13 cellular contexts compared by ENCODE assay signal in the genomic region with DNA sequence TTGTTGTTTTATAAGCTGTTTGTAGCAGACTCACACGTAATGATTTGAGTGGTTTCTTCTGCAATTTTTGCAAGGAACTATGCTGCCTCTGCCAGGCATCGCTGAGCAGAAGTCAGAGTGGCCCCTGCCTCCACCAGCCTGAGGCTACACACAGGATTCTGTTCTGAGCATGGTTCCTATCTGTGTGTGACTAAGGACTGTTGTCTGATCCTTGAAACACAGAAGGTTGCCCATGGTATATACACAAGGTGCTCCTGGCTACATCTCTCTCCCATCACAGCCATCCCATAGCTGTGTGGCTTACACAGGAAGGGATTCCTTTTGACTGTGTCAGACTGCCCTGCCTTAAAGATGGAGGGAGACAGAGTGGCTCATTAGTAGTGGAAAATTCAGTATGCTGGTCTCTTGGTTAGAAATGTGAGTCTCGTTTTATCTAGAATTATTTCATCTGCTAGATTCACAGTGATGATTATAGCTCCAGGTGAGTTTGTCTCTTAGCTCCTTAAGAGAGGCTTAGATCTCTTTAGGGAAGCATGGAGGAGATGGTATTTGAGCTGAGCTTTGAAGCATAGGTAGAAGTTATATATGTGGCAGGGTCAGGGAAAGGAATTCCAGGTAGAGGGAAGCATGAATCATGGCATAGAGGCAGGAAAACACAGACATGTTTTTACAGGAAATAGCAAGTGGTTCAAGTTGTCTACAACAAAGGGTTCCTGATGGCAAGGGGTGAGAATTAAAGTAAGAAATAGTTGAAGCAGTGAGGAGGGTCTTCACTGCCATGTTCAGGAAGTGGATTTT. TPM values are rescaled to one million over a fixed set of nuclear protein-coding genes. Genes with fewer than 3 reads are reported as not detected.
A peak's percentile ranks its signal among the peaks of the same experiment; 100 is the strongest.
DNase-seq lines count a peak whose midpoint lies in the region; TF ChIP-seq lines count a peak whose summit lies in the region.
"Had no signal": no experiment of that assay in that cellular context is flagged by ENCODE, and none has a peak within 500 bp of the region (broad histone marks: within the 10 kb centered on the region; RNA-seq: fewer than 3 reads in every experiment).

No MANE protein-coding gene starts in this region.

- no peak overlapping the region for H3K14ac ChIP-seq in mesenchymal stem cell (ENCODE audit: low read length in 2 of 2)

- no peaks in the 10 kb centered on the region for H3K9me3 Mint-ChIP-seq in Caco-2 (ENCODE audit: unreplicated experiment)
- no peaks in the 10 kb centered on the region for H3K9me3 Mint-ChIP-seq in HFFc6
- H3K9me3 Mint-ChIP-seq: type B pancreatic cell had no signal

- no peak overlapping the region for H4K91ac ChIP-seq in mesenchymal stem cell (ENCODE audit: low read length)

- H3K27me3 Mint-ChIP-seq in Caco-2 (ENCODE audit: insufficient read depth, unreplicated experiment) (no peaks in the 10 kb centered on the region), HFFc6 (ENCODE audit: insufficient read depth) (no peaks in the 10 kb centered on the region; the same call in none of the 2 replicates)
- H3K27me3 Mint-ChIP-seq: type B pancreatic cell had no signal

- peaks cover 47% of the 10 kb centered on the region for H3K36me3 Mint-ChIP-seq in Caco-2 (ENCODE audit: insufficient read depth, unreplicated experiment)
- peaks cover 15% of the 10 kb centered on the region for H3K36me3 Mint-ChIP-seq in HFFc6 (ENCODE audit: low read depth)

- H3K27ac Mint-ChIP-seq in Caco-2 (ENCODE audit: unreplicated experiment) (peak overlapping the region; percentile 2), HFFc6 (peak overlapping the region; percentile 93)
- H3K27ac Mint-ChIP-seq: type B pancreatic cell had no signal

- H3K4me3 Mint-ChIP-seq in Caco-2 (ENCODE audit: unreplicated experiment) (no peak overlapping the region), HFFc6 (peak overlapping the region; percentile 79)
- H3K4me3 Mint-ChIP-seq: type B pancreatic cell had no signal

- H2AK5ac ChIP-seq in mesenchymal stem cell (ENCODE audit: low read length, severe bottlenecking), result no peak overlapping the region

- CTCF ChIA-PET in Caco-2 (lab: Charles Lee), result no interaction called here
- CTCF ChIA-PET in HEK293T (lab: Yijun Ruan, JAX), result no interaction called here

- H2BK15ac ChIP-seq in mesenchymal stem cell (ENCODE audit: low read depth, poor library complexity, severe bottlenecking), result no peak overlapping the region

- H3K4me1 ChIP-seq in Caco-2 (peaks cover 12% of the 10 kb centered on the region), mesenchymal stem cell (ENCODE audit: control insufficient read depth, insufficient read depth, low read depth, low read length) (no peaks in the 10 kb centered on the region)
- H3K4me1 ChIP-seq: right lobe of liver had no signal

- H2BK5ac ChIP-seq in mesenchymal stem cell (ENCODE audit: low read depth, low read length, poor library complexity, severe bottlenecking), result no peak overlapping the region

- no peak overlapping the region for H2BK120ac ChIP-seq in mesenchymal stem cell (ENCODE audit: low read depth, low read length)

- H3K4me3 ChIP-seq in Caco-2 (ENCODE audit: low read depth, low read length) (no peak overlapping the region), mesenchymal stem cell (ENCODE audit: insufficient read depth in 1 of 2, low read depth in 1 of 2, low read length in 2 of 2) (no peak overlapping the region)
- H3K4me3 ChIP-seq: coronary artery, right lobe of liver had no signal

- H3K4ac ChIP-seq in mesenchymal stem cell (ENCODE audit: low read depth in 1 of 2, low read length in 2 of 2), result no peak overlapping the region

- TF ChIP-seq CTCF in Caco-2 (IDR thresholded peaks at IDR 0.05; ENCODE audit: insufficient read depth in 1 of 2, low read depth in 1 of 2, low read length in 1 of 2, severe bottlenecking in 1 of 2, unreplicated experiment in 1 of 2) (no peak), HFFc6 (IDR thresholded peaks at IDR 0.05) (no peak)

- no peak overlapping the region for H4K8ac ChIP-seq in mesenchymal stem cell (ENCODE audit: low read length)

- no peak overlapping the region for H3K27ac ChIP-seq in mesenchymal stem cell (ENCODE audit: low read length, poor library complexity, severe bottlenecking)
- H3K27ac ChIP-seq: coronary artery, right lobe of liver had no signal

- no peak overlapping the region for H2AFZ ChIP-seq in mesenchymal stem cell (ENCODE audit: low read depth, low read length)

- no peak overlapping the region for H3K9ac ChIP-seq in mesenchymal stem cell (ENCODE audit: low read length)

- H3K4me2 ChIP-seq in mesenchymal stem cell (ENCODE audit: low read length, poor library complexity, severe bottlenecking), result no peak overlapping the region

- H3K18ac ChIP-seq in mesenchymal stem cell (ENCODE audit: low read depth in 1 of 2, low read length in 2 of 2), result no peak overlapping the region

- H3K4me1 Mint-ChIP-seq in Caco-2 (ENCODE audit: low read depth, unreplicated experiment) (peaks cover 15% of the 10 kb centered on the region), HFFc6 (ENCODE audit: low read depth) (peaks cover 43% of the 10 kb centered on the region)

- peaks cover 21% of the 10 kb centered on the region for H3K79me1 ChIP-seq in mesenchymal stem cell (replicated peaks; ENCODE audit: low read length, poor library complexity, severe bottlenecking)

- H3K27me3 ChIP-seq in Caco-2 (replicated peaks; ENCODE audit: control insufficient read depth, insufficient read depth, low read length) (no peaks in the 10 kb centered on the region), mesenchymal stem cell (ENCODE audit: control insufficient read depth in 1 of 2, insufficient read depth in 1 of 2, low read length in 2 of 2) (no peaks in the 10 kb centered on the region)
- H3K27me3 ChIP-seq: right lobe of liver had no signal

- BruUV-seq in Caco-2 (replicated peaks; lab: Mats Ljungman, UMichigan), result no TSS peak

- no peaks in the 10 kb centered on the region for H3K36me3 ChIP-seq in Caco-2 (ENCODE audit: control insufficient read depth, insufficient read depth, low read length)
- peaks cover 8 to 25% of the 10 kb centered on the region in 2 experiments for H3K36me3 ChIP-seq in mesenchymal stem cell (ENCODE audit: control insufficient read depth in 1 of 2, insufficient read depth in 2 of 2, low read depth in 1 of 2, low read length in 2 of 2)
- H3K36me3 ChIP-seq: right lobe of liver had no signal

- 78% methylated on average over 3 of the region's 3 CpGs for WGBS in mesenchymal stem cell

- POLR2A ChIA-PET in Caco-2 (lab: Charles Lee) (no interaction called here), HEK293T (lab: Yijun Ruan, JAX) (interaction anchor here (1.4 kb wide), 1 partner anchor 28 kb away, joined by 3 read pairs; no protein-coding TSS in a partner anchor)

- DNase-seq in Caco-2 (no peak), HFFc6 (peak; percentile 85), amniotic stem cell (lab: John Stamatoyannopoulos, UW) (peak; percentile 7), mesenchymal stem cell (peak; percentile 51), HEK293T (ENCODE audit: extremely low spot score) (no peak), NCI-H1092 treated with DMSO at 0.1 percent for 48 hours (lab: John Stamatoyannopoulos, UW) (no peak), NCI-H748 (lab: John Stamatoyannopoulos, UW; ENCODE audit: unreplicated experiment) (no peak), DMS 273 treated with DMSO at 0.1 percent for 48 hours (lab: John Stamatoyannopoulos, UW) (no peak)
- DNase-seq: glutamatergic neuron, NCI-H526, right lobe of liver had no signal

- peak overlapping the region in 1 of 2 experiments; percentile 23 for H3K23ac ChIP-seq in mesenchymal stem cell (ENCODE audit: low read length in 2 of 2)

- no peaks in the 10 kb centered on the region for H3K9me3 ChIP-seq in Caco-2
- H3K9me3 ChIP-seq in mesenchymal stem cell (ENCODE audit: control insufficient read depth, low read length), result no peaks in the 10 kb centered on the region
- H3K9me3 ChIP-seq: right lobe of liver had no signal

- no peak overlapping the region for H2BK12ac ChIP-seq in mesenchymal stem cell (ENCODE audit: low read length in 2 of 2)

- intact Hi-C loops in Caco-2 (cut with micrococcal nuclease; ENCODE audit: unreplicated experiment), result no loop called here

TF ChIP-seq in HEK293T, 16 proteins besides CTCF, POLR2A, EP300 and RAD21:
- TF ChIP-seq CTBP1 (IDR thresholded peaks at IDR 0.05; ENCODE audit: borderline replicate concordance), result no peak
- no peak for TF ChIP-seq FOXK2 (IDR thresholded peaks at IDR 0.05)
- TF ChIP-seq HDGF (IDR thresholded peaks at IDR 0.05; ENCODE audit: borderline replicate concordance), result no peak
- no peak for TF ChIP-seq FOXM1 (IDR thresholded peaks at IDR 0.05; ENCODE audit: borderline replicate concordance)
- TF ChIP-seq ARNT (IDR thresholded peaks at IDR 0.05), result no peak
- TF ChIP-seq TARDBP (IDR thresholded peaks at IDR 0.05), result no peak
- TF ChIP-seq NFRKB (IDR thresholded peaks at IDR 0.05), result no peak
- no peak for TF ChIP-seq SUZ12 (IDR thresholded peaks at IDR 0.05)
- no peak for TF ChIP-seq FOXA1 (IDR thresholded peaks at IDR 0.05)
- no peak for TF ChIP-seq BHLHE40 (IDR thresholded peaks at IDR 0.05; ENCODE audit: borderline replicate concordance)
- no peak for TF ChIP-seq PKNOX1 (IDR thresholded peaks at IDR 0.05)
- no peak for TF ChIP-seq L3MBTL2 (conservative IDR thresholded peaks at IDR 0.05)

RNA-seq across cellular contexts. Expression of gene SNAPC5, which starts 37.5 kb away (rescaled TPM):
- total RNA-seq in Caco-2 (2022), result 28.1 and 31.4 TPM in 2 replicates
- 10 to 100 TPM; 17.6 to 27.5 (median 22.5) TPM for total RNA-seq in HFFc6 (2021; fragmentation: NEBNext Ultra II Directional; extraction: Animal tissue kit (Norgen Biotek cat#: 25700))
- 18.0 TPM for polyA plus RNA-seq in mesenchymal stem cell (2013, experiment 1 of 2)
- polyA plus RNA-seq in mesenchymal stem cell (2013, experiment 2 of 2), result 18.2 TPM

RNA-seq across cellular contexts. Expression of gene RPL4, which starts 44.6 kb away (rescaled TPM):
- total RNA-seq in Caco-2 (2022), result 3,043 and 3,102 TPM in 2 replicates
- 1,000 to 10,000 TPM; 2,685 to 3,032 (median 2,841) TPM for total RNA-seq in HFFc6 (2021; fragmentation: NEBNext Ultra II Directional; extraction: Animal tissue kit (Norgen Biotek cat#: 25700))
- 2,488 TPM for polyA plus RNA-seq in mesenchymal stem cell (2013, experiment 1 of 2)
- polyA plus RNA-seq in mesenchymal stem cell (2013, experiment 2 of 2), result 2,592 TPM

RNA-seq across cellular contexts. Expression of gene ZWILCH, which starts 45.1 kb away (rescaled TPM):
- 21.6 and 28.1 TPM in 2 replicates for total RNA-seq in Caco-2 (2022)
- total RNA-seq in HFFc6 (2021; fragmentation: NEBNext Ultra II Directional; extraction: Animal tissue kit (Norgen Biotek cat#: 25700)), result 10 to 100 TPM; 18.5 to 30.0 (median 25.9) TPM
- 6.7 TPM for polyA plus RNA-seq in mesenchymal stem cell (2013, experiment 1 of 2)
- polyA plus RNA-seq in mesenchymal stem cell (2013, experiment 2 of 2), result 7.0 TPM

Comparison
In these comparisons a context has a peak if more than half of its experiments do, and no peak if none do; other contexts are left out.
1. DNase-seq: peak in HFFc6 (single experiment), amniotic stem cell (single experiment) and mesenchymal stem cell (single experiment); none in Caco-2 (0 of 2), HEK293T (single experiment), NCI-H1092 treated with DMSO at 0.1 percent for 48 hours (single experiment), NCI-H748 (single experiment) and DMS 273 treated with DMSO at 0.1 percent for 48 hours (single experiment).